11 cellular contexts compared by ENCODE assay signal in the genomic region with DNA sequence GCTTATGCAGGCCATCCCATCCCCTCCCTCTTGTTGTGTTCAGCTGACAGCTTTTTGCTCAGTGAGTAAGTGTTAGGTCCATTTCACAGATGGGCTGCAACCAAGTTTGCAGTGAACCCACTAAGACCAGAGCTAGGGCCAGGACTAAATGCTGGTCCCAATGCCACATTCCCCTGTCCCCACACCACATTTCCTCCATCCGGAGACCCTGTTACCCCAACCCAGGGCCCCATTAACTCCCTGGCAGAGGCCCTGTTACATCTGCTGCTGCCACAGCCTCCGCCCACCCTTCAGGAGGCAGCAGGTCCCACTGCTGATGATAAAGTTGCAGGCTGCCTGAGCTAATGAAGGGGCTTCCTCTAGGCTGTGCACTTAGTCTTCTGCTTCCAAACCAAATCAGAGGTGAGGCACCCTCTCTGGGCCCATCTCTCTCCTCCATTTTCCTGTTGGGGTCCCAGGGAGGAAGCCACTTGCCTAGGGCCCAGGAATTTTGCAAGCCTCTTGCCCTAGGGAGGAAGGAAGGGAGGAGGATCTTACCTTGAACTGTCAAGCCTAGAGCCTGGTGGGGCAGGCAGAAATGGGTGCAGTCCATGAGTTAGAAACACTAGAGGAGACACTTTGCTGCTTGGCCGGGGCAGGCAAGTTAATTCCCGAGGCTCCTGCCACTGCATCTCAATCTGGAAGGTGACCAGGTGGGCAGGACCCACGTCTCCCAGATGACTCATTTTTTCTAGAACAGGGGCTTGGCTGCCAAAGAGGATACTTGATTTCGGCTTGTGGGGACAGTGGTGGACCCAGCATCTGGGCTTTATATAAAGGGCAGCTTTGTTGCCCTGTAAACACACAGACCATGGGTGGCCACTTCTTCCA. TPM values are rescaled to one million over a fixed set of nuclear protein-coding genes. Genes with fewer than 3 reads are reported as not detected.
A peak's percentile ranks its signal among the peaks of the same experiment; 100 is the strongest.
DNase-seq lines count a peak whose midpoint lies in the region; ATAC-seq, FAIRE-seq and TF ChIP-seq lines count a peak whose summit lies in the region.
"Had no signal": no experiment of that assay in that cellular context is flagged by ENCODE, and none has a peak within 500 bp of the region (broad histone marks: within the 10 kb centered on the region; RNA-seq: fewer than 3 reads in every experiment).

No MANE protein-coding gene starts in this region.

- no peak for TF ChIP-seq CTCF in kidney (IDR thresholded peaks at IDR 0.05; ENCODE audit: borderline replicate concordance, extremely low read depth, insufficient read depth)
- TF ChIP-seq CTCF in upper lobe of right lung (IDR thresholded peaks at IDR 0.05) = no peak

- H3K9me3 ChIP-seq in kidney (ENCODE audit: control insufficient read depth in 1 of 2, low read length in 2 of 2) (no peaks in the 10 kb centered on the region), upper lobe of right lung (no peaks in the 10 kb centered on the region)
- H3K9me3 ChIP-seq: tibial artery had no signal

- H3K9ac ChIP-seq in kidney (ENCODE audit: low read length in 2 of 2) = peak overlapping the region in 1 of 2 donors; percentile 34

- H3K4me1 Mint-ChIP-seq in activated T-cell treated with anti-CD3 and anti-CD28 coated beads, Interleukin-2, amount 50 U/mL, for 24 hours (ENCODE audit: low read depth) = peaks cover 30% of the 10 kb centered on the region

- DNase-seq in activated T-cell treated with anti-CD3 and anti-CD28 coated beads, Interleukin-2, amount 50 U/mL, for 24 hours = peak; percentile 32
- DNase-seq in activated T-cell treated with anti-CD3 and anti-CD28 coated beads for 4 hours (no peak), kidney (peak; percentile 56), upper lobe of right lung (peak; percentile 51), HTR-8/SVneo (ENCODE audit: insufficient read length, low spot score) (no peak), NCI-H2196 (lab: John Stamatoyannopoulos, UW; ENCODE audit: unreplicated experiment) (no peak)
- DNase-seq in activated naive CD4-positive, alpha-beta T cell treated with anti-CD3 and anti-CD28 coated beads, Interleukin-2, amount 50 U/mL, for 16 hours = peak; percentile 3
- DNase-seq: OCI-M1, retina had no signal

- no peaks in the 10 kb centered on the region for H3K9me3 Mint-ChIP-seq in activated T-cell treated with anti-CD3 and anti-CD28 coated beads, Interleukin-2, amount 50 U/mL, for 24 hours

- H3K36me3 ChIP-seq in kidney (ENCODE audit: control insufficient read depth in 1 of 2, insufficient read depth in 2 of 2, low read length in 2 of 2) (peaks cover 0 to 2% of the 10 kb centered on the region in 2 donors), upper lobe of right lung (peaks cover 6% of the 10 kb centered on the region)

- H3K27me3 ChIP-seq in upper lobe of right lung = no peaks in the 10 kb centered on the region
- H3K27me3 ChIP-seq: tibial artery had no signal

- H3K4me1 ChIP-seq in kidney (ENCODE audit: control insufficient read depth in 1 of 2, insufficient read depth in 1 of 2, low read depth in 1 of 2, low read length in 2 of 2) = peaks cover 6 to 14% of the 10 kb centered on the region in 2 donors
- H3K4me1 ChIP-seq in upper lobe of right lung = peaks cover 30% of the 10 kb centered on the region

- H3K27ac ChIP-seq in kidney (ENCODE audit: low read depth in 2 of 2, low read length in 2 of 2) (peak overlapping the region in 1 of 2 donors; percentile 42), upper lobe of right lung (peak overlapping the region; percentile 6)
- H3K27ac ChIP-seq: tibial artery had no signal

- peak overlapping the region; percentile 97 for H3K27ac Mint-ChIP-seq in activated T-cell treated with anti-CD3 and anti-CD28 coated beads, Interleukin-2, amount 50 U/mL, for 24 hours

- H3K4me3 ChIP-seq in kidney (ENCODE audit: low read length in 2 of 2) (no peak overlapping the region), upper lobe of right lung (no peak overlapping the region)
- H3K4me3 ChIP-seq: tibial artery had no signal

- no peaks in the 10 kb centered on the region for H3K27me3 Mint-ChIP-seq in activated T-cell treated with anti-CD3 and anti-CD28 coated beads, Interleukin-2, amount 50 U/mL, for 24 hours

- H3K36me3 Mint-ChIP-seq in activated T-cell treated with anti-CD3 and anti-CD28 coated beads, Interleukin-2, amount 50 U/mL, for 24 hours (ENCODE audit: low read depth) = peaks cover 42% of the 10 kb centered on the region

- FAIRE-seq in kidney (lab: Jason Lieb, UNC) (no peak), HTR-8/SVneo (lab: Jason Lieb, UNC) (no peak)

- H3K4me3 Mint-ChIP-seq in activated T-cell treated with anti-CD3 and anti-CD28 coated beads, Interleukin-2, amount 50 U/mL, for 24 hours = peak overlapping the region; percentile 93

- intact Hi-C loops in kidney (cut with DNase I) = no loop called here
- intact Hi-C loops in upper lobe of right lung (cut with DNase I) = no loop called here

- ATAC-seq in upper lobe of right lung (no peak), HG02840 (IDR thresholded peaks at IDR 0.05; ENCODE audit: low FRiP score, unreplicated experiment) (no peak)

RNA-seq across cellular contexts. Expression of gene USF2, which starts 3.4 kb away (rescaled TPM):
- total RNA-seq in kidney = 118 TPM
- polyA plus RNA-seq in kidney (ENCODE audit: insufficient read depth, low read depth, low replicate concordance) = 82.8 TPM
- 152 TPM for total RNA-seq in upper lobe of right lung

RNA-seq across cellular contexts. Expression of gene LSR, which starts 16.6 kb away (rescaled TPM):
- total RNA-seq in kidney = 87.2 TPM
- 37.9 TPM for polyA plus RNA-seq in kidney (ENCODE audit: insufficient read depth, low read depth, low replicate concordance)
- 79.1 TPM for total RNA-seq in upper lobe of right lung

RNA-seq across cellular contexts. Expression of gene HAMP, which starts 17.0 kb away (rescaled TPM):
- total RNA-seq in kidney (1.3 TPM), upper lobe of right lung (1.5 TPM)
- 1.1 TPM for polyA plus RNA-seq in kidney (ENCODE audit: insufficient read depth, low read depth, low replicate concordance)

RNA-seq across cellular contexts. Expression of gene MAG, which starts 26.6 kb away (rescaled TPM):
- total RNA-seq in kidney (1.1 TPM), upper lobe of right lung (not detected)
- polyA plus RNA-seq in kidney (ENCODE audit: insufficient read depth, low read depth, low replicate concordance) = 0.41 TPM

RNA-seq across cellular contexts. Expression of gene FAM187B, which starts 36.8 kb away (rescaled TPM):
- not detected for total RNA-seq in kidney
- polyA plus RNA-seq in kidney (ENCODE audit: insufficient read depth, low read depth, low replicate concordance) = not detected
- total RNA-seq in upper lobe of right lung = not detected

Comparison
In these comparisons a context has a peak if more than half of its experiments do, and no peak if none do; other contexts are left out.
1. DNase-seq: peak in activated T-cell treated with anti-CD3 and anti-CD28 coated beads, Interleukin-2, amount 50 U/mL, for 24 hours (single experiment), activated naive CD4-positive, alpha-beta T cell treated with anti-CD3 and anti-CD28 coated beads, Interleukin-2, amount 50 U/mL, for 16 hours (single experiment), kidney (single experiment) and upper lobe of right lung (single experiment); none in activated T-cell treated with anti-CD3 and anti-CD28 coated beads for 4 hours (single experiment), HTR-8/SVneo (single experiment) and NCI-H2196 (single experiment).